ENCODE assay signal across 12 cellular contexts in genomic region chr10:114458216-114458615, GRCh38. TPM values are rescaled to one million over a fixed set of nuclear protein-coding genes. Genes with fewer than 3 reads are reported as not detected.
DNase-seq lines count a peak whose midpoint lies in the region; ATAC-seq and TF ChIP-seq lines count a peak whose summit lies in the region.
"Had no signal": no experiment of that assay in that cellular context is flagged by ENCODE, and none has a peak within 500 bp of the region (broad histone marks: within the 10 kb centered on the region; RNA-seq: fewer than 3 reads in every experiment).

No MANE protein-coding gene starts in this region.

- no peak overlapping the region for H3K4me3 ChIP-seq in OCI-LY7 (ENCODE audit: low read depth, low read length, poor library complexity, severe bottlenecking)
- no peak overlapping the region for H3K4me3 ChIP-seq in naive thymus-derived CD4-positive, alpha-beta T cell (ENCODE audit: low read length)
- H3K4me3 ChIP-seq: A549, GM23338 had no signal

- no peak overlapping the region for H3K4me3 Mint-ChIP-seq in activated naive CD8-positive, alpha-beta T cell
- no peak overlapping the region for H3K4me3 Mint-ChIP-seq in activated naive CD8-positive, alpha-beta T cell treated with anti-CD3 and anti-CD28 coated beads, Interleukin-2, amount 50 U/mL, for 24 hours
- H3K4me3 Mint-ChIP-seq in naive thymus-derived CD4-positive, alpha-beta T cell = no peak overlapping the region
- H3K4me3 Mint-ChIP-seq: CD14-positive monocyte; CD8-positive, alpha-beta memory T cell; GM23338 had no signal

- no peaks in the 10 kb centered on the region for H3K4me1 ChIP-seq in OCI-LY7 (ENCODE audit: insufficient read depth, low read length, poor library complexity, severe bottlenecking)
- no peaks in the 10 kb centered on the region for H3K4me1 ChIP-seq in naive thymus-derived CD4-positive, alpha-beta T cell (ENCODE audit: control insufficient read depth in 2 of 2, insufficient read depth in 2 of 2, low read length in 2 of 2)
- H3K4me1 ChIP-seq: A549, Caco-2 had no signal

- no peaks in the 10 kb centered on the region for H3K9me2 ChIP-seq in OCI-LY7 (ENCODE audit: insufficient read depth, low read length)

- no peak overlapping the region for H2AFZ ChIP-seq in OCI-LY7 (ENCODE audit: low read length)
- H2AFZ ChIP-seq: GM23338 had no signal

- H3K27ac Mint-ChIP-seq in activated naive CD8-positive, alpha-beta T cell = peak overlapping the region; percentile 80
- H3K27ac Mint-ChIP-seq in activated naive CD8-positive, alpha-beta T cell treated with anti-CD3 and anti-CD28 coated beads, Interleukin-2, amount 50 U/mL, for 24 hours = no peak overlapping the region
- peak overlapping the region in 7 of 9 donors; percentile 4 to 78 (median 56) for H3K27ac Mint-ChIP-seq in naive thymus-derived CD4-positive, alpha-beta T cell
- H3K27ac Mint-ChIP-seq: CD14-positive monocyte; CD8-positive, alpha-beta memory T cell; GM23338 had no signal

- no peaks in the 10 kb centered on the region for H3K27me3 ChIP-seq in naive thymus-derived CD4-positive, alpha-beta T cell (ENCODE audit: control insufficient read depth in 2 of 2, insufficient read depth in 2 of 2, low read length in 2 of 2)

- no peaks in the 10 kb centered on the region for H3K27me3 Mint-ChIP-seq in activated naive CD8-positive, alpha-beta T cell
- H3K27me3 Mint-ChIP-seq in activated naive CD8-positive, alpha-beta T cell treated with anti-CD3 and anti-CD28 coated beads, Interleukin-2, amount 50 U/mL, for 24 hours = no peaks in the 10 kb centered on the region
- H3K27me3 Mint-ChIP-seq in naive thymus-derived CD4-positive, alpha-beta T cell = no peaks in the 10 kb centered on the region
- H3K27me3 Mint-ChIP-seq: CD8-positive, alpha-beta memory T cell had no signal

- no peak overlapping the region for H3K4me2 ChIP-seq in OCI-LY7 (ENCODE audit: low read length)
- H3K4me2 ChIP-seq: A549, GM23338 had no signal

- no peaks in the 10 kb centered on the region for H3K9me3 Mint-ChIP-seq in activated naive CD8-positive, alpha-beta T cell (ENCODE audit: low read depth)
- H3K9me3 Mint-ChIP-seq in activated naive CD8-positive, alpha-beta T cell treated with anti-CD3 and anti-CD28 coated beads, Interleukin-2, amount 50 U/mL, for 24 hours = no peaks in the 10 kb centered on the region
- no peaks in the 10 kb centered on the region for H3K9me3 Mint-ChIP-seq in naive thymus-derived CD4-positive, alpha-beta T cell
- H3K9me3 Mint-ChIP-seq: CD8-positive, alpha-beta memory T cell; GM23338 had no signal

- no peaks in the 10 kb centered on the region for H4K20me1 ChIP-seq in OCI-LY7 (ENCODE audit: insufficient read depth, low read length)

- CTCF ChIA-PET in OCI-LY7 (lab: Charles Lee; ENCODE audit: unreplicated experiment) = no interaction called here
- CTCF ChIA-PET in naive thymus-derived CD4-positive, alpha-beta T cell (lab: Charles Lee) = interaction anchor here (0.5 to 1.0 kb wide), 3 partner anchors 12 to 201 kb away, joined by 3 to 5 read pairs (median 4); no protein-coding TSS in a partner anchor

- H3K9me3 ChIP-seq in OCI-LY7 (ENCODE audit: low read length) = no peaks in the 10 kb centered on the region
- no peaks in the 10 kb centered on the region for H3K9me3 ChIP-seq in naive thymus-derived CD4-positive, alpha-beta T cell (ENCODE audit: control insufficient read depth in 2 of 3, low read length in 3 of 3)
- H3K9me3 ChIP-seq: A549, Caco-2 had no signal

- intact Hi-C loops in OCI-LY7 (cut with micrococcal nuclease; ENCODE audit: unreplicated experiment) = loop anchor here (5.0 kb wide), 1 partner anchor 156 kb away; no protein-coding TSS in a partner anchor
- intact Hi-C loops in naive thymus-derived CD4-positive, alpha-beta T cell (cut with micrococcal nuclease) = loop anchor here in 1 of 2 donors (5.0 kb wide), 1 partner anchor 156 kb away; no protein-coding TSS in a partner anchor

- ATAC-seq in activated naive CD8-positive, alpha-beta T cell treated with anti-CD3 and anti-CD28 coated beads, Interleukin-2, amount 50 U/mL, for 24 hours = no peak
- no peak for ATAC-seq in naive thymus-derived CD4-positive, alpha-beta T cell
- ATAC-seq in GM21723 (IDR thresholded peaks at IDR 0.05; ENCODE audit: unreplicated experiment) = no peak

- H3K4me1 Mint-ChIP-seq in activated naive CD8-positive, alpha-beta T cell (ENCODE audit: low read depth) = peaks cover 44% of the 10 kb centered on the region
- peaks cover 9% of the 10 kb centered on the region for H3K4me1 Mint-ChIP-seq in activated naive CD8-positive, alpha-beta T cell treated with anti-CD3 and anti-CD28 coated beads, Interleukin-2, amount 50 U/mL, for 24 hours
- peaks cover 15 to 55% (median 34%) of the 10 kb centered on the region in 7 donors for H3K4me1 Mint-ChIP-seq in naive thymus-derived CD4-positive, alpha-beta T cell

- peaks cover 10% of the 10 kb centered on the region for H3K36me3 Mint-ChIP-seq in activated naive CD8-positive, alpha-beta T cell
- peaks cover 24% of the 10 kb centered on the region for H3K36me3 Mint-ChIP-seq in activated naive CD8-positive, alpha-beta T cell treated with anti-CD3 and anti-CD28 coated beads, Interleukin-2, amount 50 U/mL, for 24 hours (ENCODE audit: low read depth)
- H3K36me3 Mint-ChIP-seq in naive thymus-derived CD4-positive, alpha-beta T cell = peaks cover 8 to 51% (median 36%) of the 10 kb centered on the region in 5 donors
- H3K36me3 Mint-ChIP-seq: CD14-positive monocyte had no signal

- POLR2A ChIA-PET in OCI-LY7 (lab: Charles Lee) = interaction anchor here (0.6 to 1.6 kb wide), 2 partner anchors 83 to 275 kb away, joined by 3 read pairs; no protein-coding TSS in a partner anchor
- POLR2A ChIA-PET in naive thymus-derived CD4-positive, alpha-beta T cell (lab: Charles Lee) = interaction anchor here (0.9 kb wide), 1 partner anchor 154 kb away, joined by 3 read pairs; no protein-coding TSS in a partner anchor

- BruUV-seq in OCI-LY7 (replicated peaks; lab: Mats Ljungman, UMichigan) = TSS peak; percentile 4

- H3K27ac ChIP-seq in OCI-LY7 (ENCODE audit: low read depth, low read length, poor library complexity, severe bottlenecking) = no peak overlapping the region
- no peak overlapping the region for H3K27ac ChIP-seq in naive thymus-derived CD4-positive, alpha-beta T cell (ENCODE audit: low read depth, low read length)
- H3K27ac ChIP-seq: A549 had no signal

- TF ChIP-seq CTCF in OCI-LY7 (conservative IDR thresholded peaks at IDR 0.05; ENCODE audit: low read length) = no peak

- H3K36me3 ChIP-seq in OCI-LY7 (ENCODE audit: insufficient read depth, low read length) = peaks cover 92% of the 10 kb centered on the region
- H3K36me3 ChIP-seq in naive thymus-derived CD4-positive, alpha-beta T cell (ENCODE audit: control insufficient read depth in 2 of 3, insufficient read depth in 3 of 3, low read length in 3 of 3) = peaks cover 0 to 78% (median 23%) of the 10 kb centered on the region in 3 experiments

- no peaks in the 10 kb centered on the region for H3K79me2 ChIP-seq in OCI-LY7 (ENCODE audit: insufficient read depth, low read depth, low read length)

- no peak for DNase-seq in activated naive CD8-positive, alpha-beta T cell treated with anti-CD3 and anti-CD28 coated beads, Interleukin-2, amount 50 U/mL, for 24 hours
- DNase-seq in OCI-LY7 (ENCODE audit: low spot score) (no peak), NCI-H2081 (lab: John Stamatoyannopoulos, UW) (no peak), NCI-H1436 treated with DMSO at 0.1 percent for 48 hours (lab: John Stamatoyannopoulos, UW) (no peak)
- DNase-seq in naive thymus-derived CD4-positive, alpha-beta T cell = no peak
- DNase-seq: CD8-positive, alpha-beta memory T cell had no signal

RNA-seq across cellular contexts. Expression of gene AFAP1L2, which starts 53.9 kb away (rescaled TPM):
- total RNA-seq in OCI-LY7 (2014; rRNA removed; shearing (Covaris generic)) = 0.59 and 2.3 TPM in 2 replicates
- total RNA-seq in OCI-LY7 (2022) = 8.6 and 10.5 TPM in 2 replicates
- total RNA-seq in naive thymus-derived CD4-positive, alpha-beta T cell = 1 to 10 TPM in 3 of 5 experiments, under 1 TPM in 2; 0.56 to 3.0 (median 1.5) TPM
- 1 to 10 TPM in 1 of 2 donors, under 1 TPM in 1; 0.66 to 1.6 TPM for polyA plus RNA-seq in naive thymus-derived CD4-positive, alpha-beta T cell
